Comparison of ENCODE assay signal across 8 cellular contexts in the genomic region with DNA sequence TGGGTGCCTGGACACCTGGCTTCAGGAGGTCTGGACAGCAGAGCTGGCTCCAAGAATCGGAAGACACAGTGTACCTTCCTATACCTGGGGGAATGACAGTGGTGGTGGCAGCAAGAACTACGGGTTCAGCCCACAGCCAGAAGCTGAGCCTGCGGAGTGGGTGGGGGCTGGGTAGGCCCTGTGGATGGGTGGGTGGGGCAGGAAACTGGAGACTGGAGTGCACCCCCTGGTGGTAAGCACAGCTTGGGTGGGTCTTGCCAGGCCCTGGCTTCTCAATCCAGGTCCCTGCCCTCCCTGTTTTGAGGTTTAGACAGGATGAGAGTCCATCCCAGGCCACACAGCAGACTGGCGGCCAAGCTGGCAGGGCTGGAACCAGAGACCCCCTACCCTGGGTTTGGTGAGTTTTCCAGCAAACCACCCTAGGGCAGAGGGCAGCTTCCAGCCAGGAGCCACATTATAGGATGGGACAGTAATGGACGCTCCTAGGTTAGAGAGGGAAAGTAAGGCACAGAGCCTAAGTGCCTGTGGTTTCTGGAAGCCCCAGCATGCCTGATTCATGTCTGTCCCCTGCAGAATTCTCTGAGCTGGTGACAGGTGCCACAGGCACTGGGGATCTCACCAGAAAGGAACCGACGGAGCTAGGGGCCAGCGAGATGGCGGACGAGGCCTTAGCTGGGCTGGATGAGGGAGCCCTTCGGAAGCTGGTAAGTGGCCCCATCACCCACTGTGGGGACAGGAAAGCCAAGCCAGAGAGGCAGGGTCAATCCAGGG. TPM values are rescaled to one million over a fixed set of nuclear protein-coding genes. Genes with fewer than 3 reads are reported as not detected.
DNase-seq lines count a peak whose midpoint lies in the region; ATAC-seq and TF ChIP-seq lines count a peak whose summit lies in the region.

No MANE protein-coding gene starts in this region.

- H3K4me3 ChIP-seq in HL-60 (replicated peaks; ENCODE audit: insufficient read depth, low read length) (no peak overlapping the region), WI38 (ENCODE audit: low read depth, low read length) (peak overlapping the region; percentile 91), mesodermal cell (ENCODE audit: extremely low read depth, insufficient read depth, low read length, poor library complexity, severe bottlenecking) (peak overlapping the region; percentile 60)

- H3K9me3 Mint-ChIP-seq in stimulated activated naive CD8-positive, alpha-beta T cell treated with anti-CD3 and anti-CD28 coated beads, Interleukin-15, Interleukin-2, amounts not matched to agents 100 ng/mL and 50 ng/mL, for 24 hours, result no peaks in the 10 kb centered on the region
- no peaks in the 10 kb centered on the region for H3K9me3 Mint-ChIP-seq in stimulated activated naive B cell treated with anti-CD40 and anti-IgM and Interleukin-4, amounts not matched to agents 10 μg/mL and 1 μg/mL and 100 μg/mL, for 72 hours

- peaks cover 16% of the 10 kb centered on the region for H3K36me3 ChIP-seq in mesodermal cell (ENCODE audit: control insufficient read depth, insufficient read depth, low read length)

- peak overlapping the region; percentile 92 for H3K4me3 Mint-ChIP-seq in stimulated activated naive CD8-positive, alpha-beta T cell treated with anti-CD3 and anti-CD28 coated beads, Interleukin-15, Interleukin-2, amounts not matched to agents 100 ng/mL and 50 ng/mL, for 24 hours
- H3K4me3 Mint-ChIP-seq in stimulated activated naive B cell treated with anti-CD40 and anti-IgM and Interleukin-4, amounts not matched to agents 10 μg/mL and 1 μg/mL and 100 μg/mL, for 72 hours, result peak overlapping the region in 1 of 2 donors; percentile 29

- ATAC-seq in HG03097 (IDR thresholded peaks at IDR 0.05; ENCODE audit: low FRiP score, unreplicated experiment), result no peak
- ATAC-seq in stimulated activated naive B cell treated with anti-CD40 and anti-IgM and Interleukin-4, amounts not matched to agents 10 μg/mL and 1 μg/mL and 100 μg/mL, for 72 hours (replicated peaks), result no peak

- H3K27me3 Mint-ChIP-seq in stimulated activated naive CD8-positive, alpha-beta T cell treated with anti-CD3 and anti-CD28 coated beads, Interleukin-15, Interleukin-2, amounts not matched to agents 100 ng/mL and 50 ng/mL, for 24 hours, result no peaks in the 10 kb centered on the region
- H3K27me3 Mint-ChIP-seq in stimulated activated naive B cell treated with anti-CD40 and anti-IgM and Interleukin-4, amounts not matched to agents 10 μg/mL and 1 μg/mL and 100 μg/mL, for 72 hours, result peaks cover 0 to 7% of the 10 kb centered on the region in 2 donors

- H3K27ac ChIP-seq in C4-2B (peak overlapping the region; percentile 84), HL-60 (replicated peaks) (no peak overlapping the region), mesodermal cell (ENCODE audit: low read depth, low read length, severe bottlenecking) (no peak overlapping the region)

- peaks cover 3% of the 10 kb centered on the region for H3K36me3 Mint-ChIP-seq in stimulated activated naive CD8-positive, alpha-beta T cell treated with anti-CD3 and anti-CD28 coated beads, Interleukin-15, Interleukin-2, amounts not matched to agents 100 ng/mL and 50 ng/mL, for 24 hours (ENCODE audit: low read depth)
- H3K36me3 Mint-ChIP-seq in stimulated activated naive B cell treated with anti-CD40 and anti-IgM and Interleukin-4, amounts not matched to agents 10 μg/mL and 1 μg/mL and 100 μg/mL, for 72 hours, result peaks cover 3 to 4% of the 10 kb centered on the region in 2 donors

- peak; percentile 28 to 34 for DNase-seq in HL-60 (ENCODE audit: low read depth in 1 of 2, low spot score in 1 of 2)
- DNase-seq in dermis blood vessel endothelial cell, result peak; percentile 86
- DNase-seq in stimulated activated naive B cell treated with anti-CD40 and anti-IgM and Interleukin-4, amounts not matched to agents 10 μg/mL and 1 μg/mL and 100 μg/mL, for 72 hours, result no peak

- H3K4me1 Mint-ChIP-seq in stimulated activated naive CD8-positive, alpha-beta T cell treated with anti-CD3 and anti-CD28 coated beads, Interleukin-15, Interleukin-2, amounts not matched to agents 100 ng/mL and 50 ng/mL, for 24 hours (ENCODE audit: low read depth), result peaks cover 39% of the 10 kb centered on the region
- peaks cover 39 to 51% of the 10 kb centered on the region in 2 donors for H3K4me1 Mint-ChIP-seq in stimulated activated naive B cell treated with anti-CD40 and anti-IgM and Interleukin-4, amounts not matched to agents 10 μg/mL and 1 μg/mL and 100 μg/mL, for 72 hours

- WGBS in mesodermal cell (ENCODE audit: insufficient coverage in 2 of 2), 2 experiments, result 94 to 96% methylated on average over 8 to 11 of the region's 11 CpGs

- H3K27ac Mint-ChIP-seq in stimulated activated naive CD8-positive, alpha-beta T cell treated with anti-CD3 and anti-CD28 coated beads, Interleukin-15, Interleukin-2, amounts not matched to agents 100 ng/mL and 50 ng/mL, for 24 hours, result peak overlapping the region; percentile 31
- no peak overlapping the region for H3K27ac Mint-ChIP-seq in stimulated activated naive B cell treated with anti-CD40 and anti-IgM and Interleukin-4, amounts not matched to agents 10 μg/mL and 1 μg/mL and 100 μg/mL, for 72 hours

- TF ChIP-seq CTCF in C4-2B (conservative IDR thresholded peaks at IDR 0.05) (peak; percentile 59), HL-60 (IDR thresholded peaks at IDR 0.05; ENCODE audit: insufficient read depth, low read length) (peak; percentile 24), WI38 (IDR thresholded peaks at IDR 0.05; ENCODE audit: low read depth, low read length) (peak; percentile 54)

- H3K4me1 ChIP-seq in mesodermal cell (ENCODE audit: control insufficient read depth, insufficient read depth, low read length, poor library complexity, severe bottlenecking), result peaks cover 24% of the 10 kb centered on the region

- H3K27me3 ChIP-seq in HL-60 (ENCODE audit: insufficient read depth, poor library complexity, severe bottlenecking), result no peaks in the 10 kb centered on the region

- H3K9me3 ChIP-seq in mesodermal cell (ENCODE audit: control insufficient read depth, low read length), result no peaks in the 10 kb centered on the region

RNA-seq across cellular contexts. Expression of a gene that starts 1.7 kb away (rescaled TPM):
- total RNA-seq in dermis blood vessel endothelial cell, result 269 and 319 TPM in 2 replicates
- polyA plus RNA-seq in mesodermal cell (2013, experiment 1 of 2), result 77.2 TPM
- polyA plus RNA-seq in mesodermal cell (2013, experiment 2 of 2), result 67.7 TPM

RNA-seq across cellular contexts. Expression of a gene that starts 24.6 kb away (rescaled TPM):
- 18.7 and 33.7 TPM in 2 replicates for total RNA-seq in dermis blood vessel endothelial cell
- 78.1 TPM for polyA plus RNA-seq in mesodermal cell (2013, experiment 1 of 2)
- polyA plus RNA-seq in mesodermal cell (2013, experiment 2 of 2), result 61.7 TPM

RNA-seq across cellular contexts. Expression of a gene that starts 40.0 kb away (rescaled TPM):
- total RNA-seq in dermis blood vessel endothelial cell, result 0.33 TPM in 1 of 2 replicates, not detected in the other
- 4.0 TPM for polyA plus RNA-seq in mesodermal cell (2013, experiment 1 of 2)
- 4.2 TPM for polyA plus RNA-seq in mesodermal cell (2013, experiment 2 of 2)

RNA-seq across cellular contexts. Expression of a gene that starts 57.5 kb away (rescaled TPM):
- not detected in 2 replicates for total RNA-seq in dermis blood vessel endothelial cell
- polyA plus RNA-seq in mesodermal cell (2013, experiment 1 of 2), result 4.0 TPM
- polyA plus RNA-seq in mesodermal cell (2013, experiment 2 of 2), result 3.5 TPM
